34 cellular contexts compared by ENCODE assay signal in the genomic region with DNA sequence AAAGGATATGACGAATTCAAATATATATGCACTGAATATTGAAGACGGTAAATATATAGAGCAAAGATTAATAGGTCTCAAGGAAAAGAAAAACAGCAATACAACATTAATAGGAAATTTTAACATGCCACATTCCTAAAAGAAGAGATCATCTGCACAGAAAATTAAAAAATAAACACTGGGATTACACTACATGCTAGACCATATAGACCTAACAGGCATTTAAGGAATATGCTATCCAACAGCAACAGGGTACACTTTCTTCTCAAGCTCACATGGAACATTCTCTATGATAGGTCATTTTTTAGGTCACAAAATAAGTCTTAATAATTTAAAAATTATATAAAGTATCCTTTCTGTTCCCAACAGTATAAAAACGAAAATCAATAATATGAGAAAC.
"Had no signal": no experiment of that assay in that cellular context is flagged by ENCODE, and none has a peak within 500 bp of the region (broad histone marks: within the 10 kb centered on the region; RNA-seq: fewer than 3 reads in every experiment).

No MANE protein-coding gene starts in this region.

- H3K4me3 Mint-ChIP-seq: activated CD4-positive, alpha-beta memory T cell treated with anti-CD3 and anti-CD28 coated beads for 36 hours; activated CD4-positive, alpha-beta T cell treated with anti-CD3 and anti-CD28 coated beads for 36 hours; activated CD4-positive, alpha-beta T cell treated with anti-CD3 and anti-CD28 coated beads, Interleukin-2, amount 10 ng/mL, durations not matched to agents 24 days and 14 days; activated CD8-positive, alpha-beta memory T cell treated with anti-CD3 and anti-CD28 coated beads, Interleukin-2, amount 10 ng/mL, durations not matched to agents 7 days and 5 days; activated CD8-positive, alpha-beta T cell treated with anti-CD3 and anti-CD28 coated beads, Interleukin-2, amount 10 ng/mL, durations not matched to agents 7 days and 5 days; activated naive CD4-positive, alpha-beta T cell treated with anti-CD3 and anti-CD28 coated beads for 36 hours; activated naive CD4-positive, alpha-beta T cell treated with anti-CD3 and anti-CD28 coated beads, Interleukin-2, amount 50 U/mL, for 24 hours; activated naive CD8-positive, alpha-beta T cell treated with anti-CD3 and anti-CD28 coated beads for 36 hours; activated naive CD8-positive, alpha-beta T cell treated with anti-CD3 and anti-CD28 coated beads, Interleukin-2, amount 50 U/mL, for 24 hours; activated T-helper 1 cell treated with anti-CD3 and anti-CD28 coated beads, Interleukin-12 subunit alpha, Interleukin-12 subunit beta, Interleukin-2, Interleukin-4 antibody, amounts not matched to agents 30 ng/mL and 10 ng/mL and 1 ng/mL, durations not matched to agents 14 hours and 24 hours and 36 hours; brain; dendritic cell treated with granulocyte-macrophage colony-stimulating factor and Interleukin-4, amounts not matched to agents 40 ng/mL and 50 ng/mL, for 4 days; endodermal cell had no signal

- H3K4me1 Mint-ChIP-seq: activated CD4-positive, alpha-beta T cell treated with anti-CD3 and anti-CD28 coated beads for 36 hours; activated CD4-positive, alpha-beta T cell treated with anti-CD3 and anti-CD28 coated beads, Interleukin-2, amount 10 ng/mL, durations not matched to agents 24 days and 14 days; activated CD8-positive, alpha-beta memory T cell treated with anti-CD3 and anti-CD28 coated beads, Interleukin-2, amount 10 ng/mL, durations not matched to agents 7 days and 5 days; activated naive CD4-positive, alpha-beta T cell treated with anti-CD3 and anti-CD28 coated beads, Interleukin-2, amount 50 U/mL, for 24 hours; activated naive CD8-positive, alpha-beta T cell treated with anti-CD3 and anti-CD28 coated beads for 36 hours; activated naive CD8-positive, alpha-beta T cell treated with anti-CD3 and anti-CD28 coated beads, Interleukin-2, amount 50 U/mL, for 24 hours; brain; endodermal cell had no signal

- H3K27ac ChIP-seq: ascending aorta, breast epithelium, cardiac muscle cell, coronary artery, dorsolateral prefrontal cortex, foreskin keratinocyte, gastrocnemius medialis, heart left ventricle had no signal

- H3K4me1 ChIP-seq: ascending aorta, breast epithelium, foreskin keratinocyte, gastrocnemius medialis, heart left ventricle had no signal

- H3K36me3 ChIP-seq: ascending aorta, breast epithelium, cardiac muscle cell, gastrocnemius medialis, heart left ventricle had no signal

- H3K27me3 ChIP-seq: ascending aorta, breast epithelium, cardiac muscle cell, dorsolateral prefrontal cortex, foreskin keratinocyte, gastrocnemius medialis, heart left ventricle had no signal

- ATAC-seq: activated CD4-positive, alpha-beta T cell treated with anti-CD3 and anti-CD28 coated beads for 36 hours; activated CD8-positive, alpha-beta memory T cell treated with anti-CD3 and anti-CD28 coated beads, Interleukin-2, amount 10 ng/mL, durations not matched to agents 7 days and 5 days; activated CD8-positive, alpha-beta T cell treated with anti-CD3 and anti-CD28 coated beads, Interleukin-2, amount 10 ng/mL, durations not matched to agents 7 days and 5 days; activated naive CD8-positive, alpha-beta T cell treated with anti-CD3 and anti-CD28 coated beads, Interleukin-2, amount 50 U/mL, for 24 hours; esophagus mucosa; foreskin keratinocyte; gastrocnemius medialis; heart left ventricle had no signal

- DNase-seq: activated CD4-positive, alpha-beta memory T cell treated with anti-CD3 and anti-CD28 coated beads for 36 hours; activated CD4-positive, alpha-beta T cell treated with anti-CD3 and anti-CD28 coated beads for 36 hours; activated CD4-positive, alpha-beta T cell treated with anti-CD3 and anti-CD28 coated beads, Interleukin-2, amount 10 ng/mL, durations not matched to agents 24 days and 14 days; activated CD4-positive, CD25-positive, alpha-beta regulatory T cell; activated CD4-positive, CD25-positive, alpha-beta regulatory T cell treated with anti-CD3 and anti-CD28 coated beads, Interleukin-2, amount 50 U/mL, for 72 hours; activated CD8-positive, alpha-beta memory T cell treated with anti-CD3 and anti-CD28 coated beads, Interleukin-2, amount 10 ng/mL, durations not matched to agents 7 days and 5 days; activated CD8-positive, alpha-beta memory T cell treated with anti-CD3 and anti-CD28 coated beads, Interleukin-2, amount 50 U/mL, for 4 hours; activated CD8-positive, alpha-beta T cell treated with anti-CD3 and anti-CD28 coated beads, Interleukin-2, amount 10 ng/mL, durations not matched to agents 7 days and 5 days; activated effector memory CD4-positive, alpha-beta T cell treated with anti-CD3 and anti-CD28 coated beads, Interleukin-2, amount 50 U/mL, for 16 hours; activated naive CD4-positive, alpha-beta T cell treated with anti-CD3 and anti-CD28 coated beads for 36 hours; activated naive CD8-positive, alpha-beta T cell treated with anti-CD3 and anti-CD28 coated beads for 36 hours; activated naive CD8-positive, alpha-beta T cell treated with anti-CD3 and anti-CD28 coated beads, Interleukin-2, amount 50 U/mL, for 24 hours; activated T-cell treated with anti-CD3 and anti-CD28 coated beads, Interleukin-2, amount 50 U/mL, for 1 hour; activated T-cell treated with anti-CD3 and anti-CD28 coated beads, Interleukin-2, amount 50 U/mL, for 48 hours; central memory CD4-positive, alpha-beta T cell; cerebellar nuclear complex; dorsolateral prefrontal cortex; effector memory CD4-positive, alpha-beta T cell; endodermal cell; foreskin keratinocyte; gastrocnemius medialis; glutamatergic neuron; heart left ventricle; hypothalamus had no signal

- H3K4me3 ChIP-seq: ascending aorta, breast epithelium, cardiac muscle cell, coronary artery, dorsolateral prefrontal cortex, gastrocnemius medialis, heart left ventricle had no signal

- H3K27ac Mint-ChIP-seq: activated CD4-positive, alpha-beta memory T cell treated with anti-CD3 and anti-CD28 coated beads for 36 hours; activated CD4-positive, alpha-beta T cell treated with anti-CD3 and anti-CD28 coated beads for 36 hours; activated CD4-positive, alpha-beta T cell treated with anti-CD3 and anti-CD28 coated beads, Interleukin-2, amount 10 ng/mL, durations not matched to agents 24 days and 14 days; activated CD8-positive, alpha-beta memory T cell treated with anti-CD3 and anti-CD28 coated beads, Interleukin-2, amount 10 ng/mL, durations not matched to agents 7 days and 5 days; activated CD8-positive, alpha-beta T cell treated with anti-CD3 and anti-CD28 coated beads, Interleukin-2, amount 10 ng/mL, durations not matched to agents 7 days and 5 days; activated naive CD4-positive, alpha-beta T cell treated with anti-CD3 and anti-CD28 coated beads for 36 hours; activated naive CD4-positive, alpha-beta T cell treated with anti-CD3 and anti-CD28 coated beads, Interleukin-2, amount 50 U/mL, for 24 hours; activated naive CD8-positive, alpha-beta T cell treated with anti-CD3 and anti-CD28 coated beads for 36 hours; activated naive CD8-positive, alpha-beta T cell treated with anti-CD3 and anti-CD28 coated beads, Interleukin-2, amount 50 U/mL, for 24 hours; activated T-helper 1 cell treated with anti-CD3 and anti-CD28 coated beads, Interleukin-12 subunit alpha, Interleukin-12 subunit beta, Interleukin-2, Interleukin-4 antibody, amounts not matched to agents 30 ng/mL and 10 ng/mL and 1 ng/mL, durations not matched to agents 14 hours and 24 hours and 36 hours; activated T-helper 2 cell treated with anti-CD3 and anti-CD28 coated beads, Interferon-gamma antibody, Interleukin-2, Interleukin-4, amounts not matched to agents 10 μg/mL and 5 μg/mL and 100 μg/mL, durations not matched to agents 14 hours and 24 hours and 36 hours; dendritic cell treated with granulocyte-macrophage colony-stimulating factor and Interleukin-4, amounts not matched to agents 40 ng/mL and 50 ng/mL, for 4 days; endodermal cell had no signal

- H3K9me3 Mint-ChIP-seq: activated CD4-positive, alpha-beta T cell treated with anti-CD3 and anti-CD28 coated beads, Interleukin-2, amount 10 ng/mL, durations not matched to agents 24 days and 14 days; activated T-helper 1 cell treated with anti-CD3 and anti-CD28 coated beads, Interleukin-12 subunit alpha, Interleukin-12 subunit beta, Interleukin-2, Interleukin-4 antibody, amounts not matched to agents 30 ng/mL and 10 ng/mL and 1 ng/mL, durations not matched to agents 14 hours and 24 hours and 36 hours; activated T-helper 2 cell treated with anti-CD3 and anti-CD28 coated beads, Interferon-gamma antibody, Interleukin-2, Interleukin-4, amounts not matched to agents 10 μg/mL and 5 μg/mL and 100 μg/mL, durations not matched to agents 14 hours and 24 hours and 36 hours; endodermal cell had no signal

- H3K9me3 ChIP-seq: ascending aorta, gastrocnemius medialis had no signal

- H3K36me3 Mint-ChIP-seq: activated CD4-positive, alpha-beta memory T cell treated with anti-CD3 and anti-CD28 coated beads for 36 hours; activated CD8-positive, alpha-beta memory T cell treated with anti-CD3 and anti-CD28 coated beads, Interleukin-2, amount 10 ng/mL, durations not matched to agents 7 days and 5 days; activated naive CD4-positive, alpha-beta T cell treated with anti-CD3 and anti-CD28 coated beads, Interleukin-2, amount 50 U/mL, for 24 hours; activated naive CD8-positive, alpha-beta T cell treated with anti-CD3 and anti-CD28 coated beads for 36 hours; brain had no signal

- H3K27me3 Mint-ChIP-seq: activated CD4-positive, alpha-beta memory T cell treated with anti-CD3 and anti-CD28 coated beads for 36 hours; activated CD4-positive, alpha-beta T cell treated with anti-CD3 and anti-CD28 coated beads for 36 hours; activated CD4-positive, alpha-beta T cell treated with anti-CD3 and anti-CD28 coated beads, Interleukin-2, amount 10 ng/mL, durations not matched to agents 24 days and 14 days; activated CD8-positive, alpha-beta memory T cell treated with anti-CD3 and anti-CD28 coated beads, Interleukin-2, amount 10 ng/mL, durations not matched to agents 7 days and 5 days; activated naive CD4-positive, alpha-beta T cell treated with anti-CD3 and anti-CD28 coated beads, Interleukin-2, amount 50 U/mL, for 24 hours; activated naive CD8-positive, alpha-beta T cell treated with anti-CD3 and anti-CD28 coated beads for 36 hours; activated naive CD8-positive, alpha-beta T cell treated with anti-CD3 and anti-CD28 coated beads, Interleukin-2, amount 50 U/mL, for 24 hours; brain; dendritic cell treated with granulocyte-macrophage colony-stimulating factor and Interleukin-4, amounts not matched to agents 40 ng/mL and 50 ng/mL, for 4 days had no signal
